1 cellular context compared by ENCODE assay signal in genomic region chr12:14913381-14913781, GRCh38.
TF ChIP-seq lines count a peak whose summit lies in the region.

No MANE protein-coding gene starts in this region.

TF ChIP-seq in H1, 55 proteins besides CTCF, POLR2A, EP300 and RAD21:
- TF ChIP-seq SUZ12 (IDR thresholded peaks at IDR 0.05; ENCODE audit: low read length) (no peak), FOSL1 (IDR thresholded peaks at IDR 0.05; ENCODE audit: insufficient read depth, low read depth, low read length) (no peak), KDM4A (IDR thresholded peaks at IDR 0.05; ENCODE audit: low read depth, low read length, severe bottlenecking) (no peak), PHF8 (conservative IDR thresholded peaks at IDR 0.05; ENCODE audit: low read depth, low read length) (no peak), NANOG (IDR thresholded peaks at IDR 0.05; ENCODE audit: insufficient read depth, low read depth, low read length, poor library complexity, severe bottlenecking) (no peak), JUND (IDR thresholded peaks at IDR 0.05; ENCODE audit: low read length) (no peak), TCF12 (IDR thresholded peaks at IDR 0.05; ENCODE audit: low read depth, low read length) (no peak), SP4 (IDR thresholded peaks at IDR 0.05; ENCODE audit: low read length) (no peak), EZH2 (IDR thresholded peaks at IDR 0.05; ENCODE audit: low read depth, low read length, severe bottlenecking) (no peak), GTF2F1 (IDR thresholded peaks at IDR 0.05; ENCODE audit: borderline replicate concordance, low read depth, low read length) (no peak), TAF7 (optimal IDR thresholded peaks at IDR 0.05; ENCODE audit: borderline replicate concordance, low read depth, low read length) (no peak), SP1 (IDR thresholded peaks at IDR 0.05; ENCODE audit: low read depth, low read length) (no peak)
